ENCODE assay signal across 8 cellular contexts in the genomic region with DNA sequence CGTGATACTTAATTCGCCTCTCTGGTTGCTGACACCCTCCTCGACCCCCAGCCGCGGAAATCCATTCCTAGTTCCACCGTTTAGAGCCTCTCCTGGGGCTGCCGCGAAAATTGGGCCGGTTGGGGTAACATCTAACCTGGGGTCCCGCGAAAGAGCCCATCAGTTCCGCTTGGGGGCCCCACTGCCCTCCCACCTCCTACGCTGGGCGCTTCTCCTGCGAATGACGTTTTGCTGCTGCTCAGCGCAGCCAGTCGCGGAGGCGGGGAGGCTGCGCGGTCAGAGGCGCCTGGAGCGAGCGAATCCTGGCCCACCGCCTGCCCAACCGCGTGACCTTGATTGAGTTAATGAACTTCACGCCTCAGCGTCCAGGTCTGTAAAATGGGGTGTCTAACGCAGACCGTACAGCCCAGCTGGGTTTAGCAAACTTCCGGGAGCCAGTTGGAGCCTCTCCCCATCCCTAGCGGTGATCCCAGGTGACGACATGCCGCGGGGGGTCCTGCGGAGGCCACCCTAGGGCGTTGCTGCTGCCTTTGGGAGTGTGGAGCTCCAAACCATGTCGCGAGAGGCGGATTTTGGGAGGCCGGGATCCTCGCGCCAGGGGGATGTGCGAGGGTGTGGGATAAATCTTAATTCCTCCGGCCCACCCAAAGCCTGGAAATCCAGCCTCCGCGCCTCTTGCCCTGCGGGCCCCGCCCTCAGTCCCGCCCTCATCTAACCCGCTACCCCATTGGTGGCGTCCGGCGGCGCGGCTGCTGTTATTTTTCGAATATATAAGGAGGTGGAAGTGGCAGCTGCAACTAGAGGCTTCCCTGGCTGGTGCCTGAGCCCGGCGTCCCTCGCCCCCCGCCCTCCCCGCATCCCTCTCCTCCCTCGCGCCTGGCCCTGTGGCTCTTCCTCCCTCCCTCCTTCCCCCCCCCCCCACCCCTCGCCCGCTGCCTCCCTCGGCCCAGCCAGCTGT. TPM values are rescaled to one million over a fixed set of nuclear protein-coding genes. Genes with fewer than 3 reads are reported as not detected.
DNase-seq lines count a peak whose midpoint lies in the region; ATAC-seq lines count a peak whose summit lies in the region.

A gene (plus strand): TSS at position 800 of the 958 bp plus-strand sequence. CDS start 222 bp downstream, outside the sequence.

- peak within 1 kb of the TSS; percentile 83 for H4K91ac ChIP-seq in mesenchymal stem cell (ENCODE audit: low read length)

- H3K14ac ChIP-seq in mesenchymal stem cell (ENCODE audit: low read length in 2 of 2) = peak within 1 kb of the TSS in 1 of 2 experiments; percentile 84

- H3K4me1 ChIP-seq in mesenchymal stem cell (ENCODE audit: control insufficient read depth, insufficient read depth, low read depth, low read length) = peaks cover 37% of the 10 kb centered on the region

- ATAC-seq in GM21381 (IDR thresholded peaks at IDR 0.05; ENCODE audit: unreplicated experiment) = peak; percentile 54
- peak; percentile 82 for ATAC-seq in effector memory CD8-positive, alpha-beta T cell (replicated peaks)

- peak within 1 kb of the TSS; percentile 48 for H2AFZ ChIP-seq in mesenchymal stem cell (ENCODE audit: low read depth, low read length)

- DNase-seq in COLO829 (ENCODE audit: low spot score) (peak; percentile 93), HUDEP-2 (lab: John Stamatoyannopoulos, UW; ENCODE audit: unreplicated experiment in 76 of 76) (peak in 72 of 76 experiments; percentile 39 to 94 (median 80)), NOMO-1 treated with DMSO at 0.1 percent for 48 hours (lab: John Stamatoyannopoulos, UW; ENCODE audit: unreplicated experiment) (peak; percentile 76), mesenchymal stem cell (peak; percentile 94)
- DNase-seq in effector memory CD8-positive, alpha-beta T cell = peak; percentile 80 to 85 (median 84)
- DNase-seq in stimulated activated CD8-positive, alpha-beta memory T cell treated with anti-CD3 and anti-CD28 coated beads, Interleukin-15, amount 100 ng/mL, for 1 hour (ENCODE audit: low read depth) = peak; percentile 87

- peaks cover 25% of the 10 kb centered on the region for H3K79me1 ChIP-seq in mesenchymal stem cell (replicated peaks; ENCODE audit: low read length, poor library complexity, severe bottlenecking)

- H3K4me3 ChIP-seq in mesenchymal stem cell (ENCODE audit: insufficient read depth in 1 of 2, low read depth in 1 of 2, low read length in 2 of 2) = peak within 1 kb of the TSS; percentile 73 to 97

- no peaks in the 10 kb centered on the region for H3K9me3 Mint-ChIP-seq in effector memory CD8-positive, alpha-beta T cell

- H3K36me3 ChIP-seq in mesenchymal stem cell (ENCODE audit: control insufficient read depth in 1 of 2, insufficient read depth in 2 of 2, low read depth in 1 of 2, low read length in 2 of 2) = peaks cover 20 to 34% of the 10 kb centered on the region in 2 experiments

- peak within 1 kb of the TSS; percentile 59 for H3K27ac ChIP-seq in mesenchymal stem cell (ENCODE audit: low read length, poor library complexity, severe bottlenecking)

- peak within 1 kb of the TSS; percentile 83 for H2BK120ac ChIP-seq in mesenchymal stem cell (ENCODE audit: low read depth, low read length)

- H2AK5ac ChIP-seq in mesenchymal stem cell (ENCODE audit: low read length, severe bottlenecking) = no peak within 1 kb of the TSS

- H3K23ac ChIP-seq in mesenchymal stem cell (ENCODE audit: low read length in 2 of 2) = peak within 1 kb of the TSS in 1 of 2 experiments; percentile 83

- peak within 1 kb of the TSS; percentile 99 to 100 for H3K4me3 Mint-ChIP-seq in effector memory CD8-positive, alpha-beta T cell

- H2BK15ac ChIP-seq in mesenchymal stem cell (ENCODE audit: low read depth, poor library complexity, severe bottlenecking) = peak within 1 kb of the TSS; percentile 87

- H3K36me3 Mint-ChIP-seq in effector memory CD8-positive, alpha-beta T cell (ENCODE audit: insufficient read depth) = peaks cover 53% of the 10 kb centered on the region

- WGBS in mesenchymal stem cell = 4% methylated on average over 47 of the region's 69 CpGs

- peak within 1 kb of the TSS; percentile 95 to 97 for H3K27ac Mint-ChIP-seq in effector memory CD8-positive, alpha-beta T cell

- peak within 1 kb of the TSS; percentile 8 to 85 for H2BK12ac ChIP-seq in mesenchymal stem cell (ENCODE audit: low read length in 2 of 2)

- POLR2A ChIA-PET in activated CD8-positive, alpha-beta memory T cell treated with anti-CD3 and anti-CD28 coated beads for 36 hours (lab: Charles Lee) = interaction anchor here (0.7 to 1.7 kb wide), 5 partner anchors 15 to 28 kb away, joined by 3 to 7 read pairs (median 6); a partner anchor contains a TSS

- H3K4me2 ChIP-seq in mesenchymal stem cell (ENCODE audit: low read length, poor library complexity, severe bottlenecking) = peak within 1 kb of the TSS; percentile 96

- peak within 1 kb of the TSS; percentile 31 for H2BK5ac ChIP-seq in mesenchymal stem cell (ENCODE audit: low read depth, low read length, poor library complexity, severe bottlenecking)

- peaks cover 39 to 41% of the 10 kb centered on the region in 2 donors for H3K4me1 Mint-ChIP-seq in effector memory CD8-positive, alpha-beta T cell (ENCODE audit: low read depth in 2 of 2)

- H3K27me3 ChIP-seq in mesenchymal stem cell (ENCODE audit: control insufficient read depth in 1 of 2, insufficient read depth in 1 of 2, low read length in 2 of 2) = no peaks in the 10 kb centered on the region

- peak within 1 kb of the TSS; percentile 97 to 99 for H3K18ac ChIP-seq in mesenchymal stem cell (ENCODE audit: low read depth in 1 of 2, low read length in 2 of 2)

- peak within 1 kb of the TSS; percentile 96 for H3K9ac ChIP-seq in mesenchymal stem cell (ENCODE audit: low read length)

- no peaks in the 10 kb centered on the region for H3K27me3 Mint-ChIP-seq in effector memory CD8-positive, alpha-beta T cell

- CTCF ChIA-PET in activated CD8-positive, alpha-beta memory T cell treated with anti-CD3 and anti-CD28 coated beads for 36 hours (lab: Charles Lee) = interaction anchor here (1.2 to 3.2 kb wide), 4 partner anchors 10 to 28 kb away, joined by 3 to 16 read pairs (median 12); a partner anchor contains a TSS

- H3K9me3 ChIP-seq in mesenchymal stem cell (ENCODE audit: control insufficient read depth, low read length) = no peaks in the 10 kb centered on the region

- peak within 1 kb of the TSS; percentile 97 for H4K8ac ChIP-seq in mesenchymal stem cell (ENCODE audit: low read length)

- H3K4ac ChIP-seq in mesenchymal stem cell (ENCODE audit: low read depth in 1 of 2, low read length in 2 of 2) = peak within 1 kb of the TSS; percentile 88 to 91

RNA-seq across cellular contexts. Expression of the gene that starts here (rescaled TPM):
- 10 to 100 TPM; 58.6 to 58.8 TPM for total RNA-seq in activated CD8-positive, alpha-beta memory T cell treated with anti-CD3 and anti-CD28 coated beads for 36 hours
- polyA plus RNA-seq in mesenchymal stem cell (2013, experiment 1 of 2) = 97.9 TPM
- 95.2 TPM for polyA plus RNA-seq in mesenchymal stem cell (2013, experiment 2 of 2)

Comparison
In these comparisons a context has a peak if more than half of its experiments do, and no peak if none do; other contexts are left out.
1. Peak in every context shown above with its lines: DNase-seq, ATAC-seq, H3K4me3 ChIP-seq and H3K27ac ChIP-seq.